In the genomic region with DNA sequence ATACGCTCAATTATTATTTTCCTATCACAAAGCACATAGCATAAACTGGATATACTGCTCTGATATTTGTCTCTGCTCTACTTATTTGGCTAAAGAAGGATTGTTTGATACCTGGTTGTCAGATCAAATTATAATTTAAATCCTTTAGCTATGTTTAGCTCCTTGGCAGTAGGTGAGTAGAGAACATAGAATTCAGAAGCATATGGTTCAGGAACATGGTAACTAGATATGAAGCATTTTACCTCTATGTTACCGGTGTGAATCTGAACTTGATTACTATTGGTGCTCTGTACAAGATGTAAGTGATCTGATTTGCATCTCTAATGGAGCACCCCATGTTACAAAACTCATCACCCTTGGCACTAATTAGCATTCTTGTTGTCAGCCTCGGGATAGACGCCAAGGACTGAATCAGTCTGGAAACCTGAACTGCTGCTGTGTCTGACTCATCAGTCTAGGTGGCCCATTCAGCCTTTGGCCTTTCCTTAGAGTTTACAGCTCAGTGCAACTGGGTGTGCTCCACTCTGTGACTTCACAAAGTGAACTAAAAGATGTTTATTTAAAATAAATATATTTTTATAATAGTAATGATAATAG, we compare ENCODE assay signal across 11 cellular contexts. TPM values are rescaled to one million over a fixed set of nuclear protein-coding genes. Genes with fewer than 3 reads are reported as not detected.
A peak's percentile ranks its signal among the peaks of the same experiment; 100 is the strongest.
DNase-seq lines count a peak whose midpoint lies in the region; ATAC-seq and TF ChIP-seq lines count a peak whose summit lies in the region.
"Had no signal": no experiment of that assay in that cellular context is flagged by ENCODE, and none has a peak within 500 bp of the region (broad histone marks: within the 10 kb centered on the region; RNA-seq: fewer than 3 reads in every experiment).

No MANE protein-coding gene starts in this region.

- intact Hi-C loops in gastrocnemius medialis (cut with DNase I; ENCODE audit: low total_unique reads): no loop called here

- H3K36me3 ChIP-seq in H7 (replicated peaks; ENCODE audit: control insufficient read depth, insufficient read depth, low read length) (no peaks in the 10 kb centered on the region), gastrocnemius medialis (no peaks in the 10 kb centered on the region)

- in situ Hi-C loops in gastrocnemius medialis (cut with MboI; ENCODE audit: low sequenced_read_pairs in 4 of 4): loop anchor here in 1 of 4 donors (10.0 kb wide), 1 partner anchor 48 kb away; no protein-coding TSS in a partner anchor
- in situ Hi-C loops in KBM-7 (cut with MboI; ENCODE audit: low pct_unique_long_range_greater_than_20kb, low sequenced_read_pairs): no loop called here
- in situ Hi-C loops in GM13976 (cut with MboI; ENCODE audit: low sequenced_read_pairs, unreplicated experiment): no loop called here

- H3K4me3 ChIP-seq in H7 (ENCODE audit: insufficient read depth, low read depth, low read length) (no peak overlapping the region), fibroblast of pulmonary artery (replicated peaks; ENCODE audit: low read depth, low read length) (no peak overlapping the region), gastrocnemius medialis (no peak overlapping the region)
- H3K4me3 ChIP-seq: lung had no signal

- H3K27me3 ChIP-seq in H7 (ENCODE audit: control insufficient read depth, insufficient read depth, low read length) (no peaks in the 10 kb centered on the region), gastrocnemius medialis (no peaks in the 10 kb centered on the region)

- no peak for TF ChIP-seq CTCF in fibroblast of pulmonary artery (IDR thresholded peaks at IDR 0.05; ENCODE audit: low read length, missing control alignments)
- no peak for TF ChIP-seq CTCF in gastrocnemius medialis (IDR thresholded peaks at IDR 0.05 in 4 of 5, conservative IDR thresholded peaks at IDR 0.05 in 1 of 5)
- no peak for TF ChIP-seq CTCF in GM13976 (IDR thresholded peaks at IDR 0.05; ENCODE audit: borderline replicate concordance, control extremely low read depth, extremely low read depth, insufficient read depth, missing control alignments)

- H3K27ac ChIP-seq in gastrocnemius medialis: peak overlapping the region; percentile 87 to 93 (median 91)

- H3K9me3 ChIP-seq in gastrocnemius medialis: no peaks in the 10 kb centered on the region

- DNase-seq in H7 (peak; percentile 42), RKO (ENCODE audit: low spot score) (peak; percentile 95), fibroblast of pulmonary artery (ENCODE audit: low read depth) (peak; percentile 71), gastrocnemius medialis (peak; percentile 78 to 85), KBM-7 (no peak), foreskin melanocyte (no peak), GM13976 (ENCODE audit: low spot score) (no peak)
- DNase-seq: NCI-H1092; stimulated activated naive B cell treated with anti-CD40 and anti-IgM and Interleukin-4, amounts not matched to agents 10 μg/mL and 1 μg/mL and 100 μg/mL, for 72 hours had no signal

- peak; percentile 98 for ATAC-seq in gastrocnemius medialis
- no peak for ATAC-seq in HG03025 (IDR thresholded peaks at IDR 0.05; ENCODE audit: low FRiP score, unreplicated experiment)
- ATAC-seq: stimulated activated naive B cell treated with anti-CD40 and anti-IgM and Interleukin-4, amounts not matched to agents 10 μg/mL and 1 μg/mL and 100 μg/mL, for 72 hours had no signal

- TF ChIP-seq POLR2A in gastrocnemius medialis (IDR thresholded peaks at IDR 0.05): peak in 1 of 2 donors; percentile 33

- H3K4me1 ChIP-seq in gastrocnemius medialis: peaks cover 45 to 48% of the 10 kb centered on the region in 2 donors

RNA-seq across cellular contexts. Expression of a gene that starts 12.3 kb away (rescaled TPM):
- total RNA-seq in H7 (2014; rRNA removed; shearing (Covaris generic)): 0.04 TPM in 1 of 2 replicates, not detected in the other
- 100 to 1,000 TPM; 118 to 342 (median 193) TPM for total RNA-seq in gastrocnemius medialis

RNA-seq across cellular contexts. Expression of a gene that starts 21.9 kb away (rescaled TPM):
- total RNA-seq in H7 (2014; rRNA removed; shearing (Covaris generic)): 16.2 and 27.8 TPM in 2 replicates
- 10 to 100 TPM; 12.8 to 25.2 (median 13.1) TPM for total RNA-seq in gastrocnemius medialis

Comparison
In these comparisons a context has a peak if more than half of its experiments do, and no peak if none do; other contexts are left out.
1. DNase-seq: peak in H7 (single experiment), RKO (single experiment), fibroblast of pulmonary artery (single experiment) and gastrocnemius medialis (2 of 2); none in KBM-7 (single experiment), foreskin melanocyte (single experiment) and GM13976 (single experiment).
2. RNA of a gene that starts 12.3 kb away (total RNA-seq): 118 to 342 TPM in gastrocnemius medialis; 0.04 TPM in H7; every median in the first group is over 100 times any median in the second.